18 cellular contexts compared by ENCODE assay signal in genomic region chr14:33569844-33570716, GRCh38.
DNase-seq lines count a peak whose midpoint lies in the region; ATAC-seq and TF ChIP-seq lines count a peak whose summit lies in the region.
"Had no signal": no experiment of that assay in that cellular context is flagged by ENCODE, and none has a peak within 500 bp of the region (broad histone marks: within the 10 kb centered on the region; RNA-seq: fewer than 3 reads in every experiment).

No MANE protein-coding gene starts in this region.

- TF ChIP-seq POLR2A in adrenal gland (IDR thresholded peaks at IDR 0.05) = no peak

- intact Hi-C loops in PC-3 (cut with micrococcal nuclease) = loop anchor here (5.0 kb wide), 1 partner anchor 77 kb away; no protein-coding TSS in a partner anchor
- intact Hi-C loops in adrenal gland (cut with DNase I) = no loop called here
- intact Hi-C loops in ascending aorta (cut with DNase I) = no loop called here

- no peaks in the 10 kb centered on the region for H3K27me3 ChIP-seq in PC-3 (ENCODE audit: low read length)
- H3K27me3 ChIP-seq in adrenal gland = no peaks in the 10 kb centered on the region
- H3K27me3 ChIP-seq in ascending aorta = no peaks in the 10 kb centered on the region
- H3K27me3 ChIP-seq: body of pancreas, gastrocnemius medialis had no signal

- H3K27ac Mint-ChIP-seq in chondrocyte (ENCODE audit: unreplicated experiment) = peak overlapping the region; percentile 43
- H3K27ac Mint-ChIP-seq: activated B cell treated with CpG ODN at 0.5 μM for 24 hours; naive thymus-derived CD4-positive, alpha-beta T cell; progenitor cell of endocrine pancreas; stimulated activated naive CD8-positive, alpha-beta T cell treated with anti-CD3 and anti-CD28 coated beads, Interleukin-15, Interleukin-2, amounts not matched to agents 100 ng/mL and 50 ng/mL, for 24 hours had no signal

- H3K4me2 ChIP-seq in PC-3 (ENCODE audit: low read length) = peak overlapping the region; percentile 47
- H3K4me2 ChIP-seq: A549 had no signal

- BruUV-seq in PC-3 (replicated peaks; lab: Mats Ljungman, UMichigan) = no TSS peak

- TF ChIP-seq CTCF in PC-3 (conservative IDR thresholded peaks at IDR 0.05; ENCODE audit: low read depth, low read length) (no peak), chondrocyte (IDR thresholded peaks at IDR 0.05) (no peak), adrenal gland (IDR thresholded peaks at IDR 0.05) (no peak), ascending aorta (IDR thresholded peaks at IDR 0.05) (no peak)

- no peak overlapping the region for H3K9ac ChIP-seq in PC-3 (ENCODE audit: low read length)

- ATAC-seq in PC-3 (peak; percentile 70), HG03108 (IDR thresholded peaks at IDR 0.05; ENCODE audit: unreplicated experiment) (no peak), HG03457 (IDR thresholded peaks at IDR 0.05; ENCODE audit: unreplicated experiment) (no peak)
- ATAC-seq: A549; body of pancreas; gastrocnemius medialis; naive thymus-derived CD4-positive, alpha-beta T cell had no signal

- H3K27me3 Mint-ChIP-seq in chondrocyte (ENCODE audit: low read depth) = no peaks in the 10 kb centered on the region
- H3K27me3 Mint-ChIP-seq: activated B cell treated with CpG ODN at 0.5 μM for 24 hours; stimulated activated naive CD8-positive, alpha-beta T cell treated with anti-CD3 and anti-CD28 coated beads, Interleukin-15, Interleukin-2, amounts not matched to agents 100 ng/mL and 50 ng/mL, for 24 hours had no signal

- H3F3A ChIP-seq in PC-3 (ENCODE audit: low read length, unreplicated experiment) = no peaks in the 10 kb centered on the region

- DNase-seq in Ammon's horn (ENCODE audit: low spot score) = peak; percentile 27
- DNase-seq in PC-3 = peak; percentile 73
- no peak for DNase-seq in chondrocyte (ENCODE audit: low spot score)
- peak; percentile 74 for DNase-seq in left kidney (ENCODE audit: low read depth, low spot score)
- no peak for DNase-seq in adrenal gland
- DNase-seq in ascending aorta (ENCODE audit: low spot score in 2 of 2) = no peak
- DNase-seq: activated B cell treated with CpG ODN at 0.5 μM for 24 hours; activated gamma-delta T cell treated with Interleukin-2 at 50 U/mL for 16 hours; body of pancreas; effector memory CD4-positive, alpha-beta T cell; gastrocnemius medialis; naive thymus-derived CD4-positive, alpha-beta T cell; stimulated activated CD4-positive, alpha-beta T cell treated with anti-CD3 and anti-CD28 coated beads, Interleukin-15, amount 100 ng/mL, for 24 hours had no signal

- no peak overlapping the region for H2AFZ ChIP-seq in PC-3 (ENCODE audit: low read length)

- POLR2A ChIA-PET in PC-3 (lab: Charles Lee; ENCODE audit: unreplicated experiment) = no interaction called here

- no peaks in the 10 kb centered on the region for H3K36me3 Mint-ChIP-seq in chondrocyte (ENCODE audit: low read depth)
- H3K36me3 Mint-ChIP-seq: naive thymus-derived CD4-positive, alpha-beta T cell had no signal

- H3K4me1 ChIP-seq in PC-3 (ENCODE audit: insufficient read depth, low read length) = peaks cover 48% of the 10 kb centered on the region
- peaks cover 9 to 45% of the 10 kb centered on the region in 2 donors for H3K4me1 ChIP-seq in adrenal gland (replicated peaks in 1 of 2)
- no peaks in the 10 kb centered on the region for H3K4me1 ChIP-seq in ascending aorta
- H3K4me1 ChIP-seq: A549, body of pancreas had no signal

- H3K4me1 Mint-ChIP-seq in chondrocyte (ENCODE audit: low read depth) = peaks cover 51% of the 10 kb centered on the region
- H3K4me1 Mint-ChIP-seq: activated B cell treated with CpG ODN at 0.5 μM for 24 hours; naive thymus-derived CD4-positive, alpha-beta T cell had no signal

- CTCF ChIA-PET in PC-3 (lab: Charles Lee) = no interaction called here

- no peaks in the 10 kb centered on the region for H3K9me3 Mint-ChIP-seq in chondrocyte (ENCODE audit: low read depth)
- H3K9me3 Mint-ChIP-seq: activated B cell treated with CpG ODN at 0.5 μM for 24 hours; stimulated activated naive CD8-positive, alpha-beta T cell treated with anti-CD3 and anti-CD28 coated beads, Interleukin-15, Interleukin-2, amounts not matched to agents 100 ng/mL and 50 ng/mL, for 24 hours had no signal

- H3K9me3 ChIP-seq in PC-3 (ENCODE audit: low read length) = no peaks in the 10 kb centered on the region
- H3K9me3 ChIP-seq in adrenal gland (replicated peaks in 1 of 3) = no peaks in the 10 kb centered on the region
- H3K9me3 ChIP-seq in ascending aorta = no peaks in the 10 kb centered on the region
- H3K9me3 ChIP-seq: A549, body of pancreas, gastrocnemius medialis had no signal

- no peak overlapping the region for H3K4me3 Mint-ChIP-seq in chondrocyte (ENCODE audit: unreplicated experiment)
- H3K4me3 Mint-ChIP-seq: activated B cell treated with CpG ODN at 0.5 μM for 24 hours; naive thymus-derived CD4-positive, alpha-beta T cell; stimulated activated naive CD8-positive, alpha-beta T cell treated with anti-CD3 and anti-CD28 coated beads, Interleukin-15, Interleukin-2, amounts not matched to agents 100 ng/mL and 50 ng/mL, for 24 hours had no signal

- H3K79me2 ChIP-seq in PC-3 (ENCODE audit: low read length) = no peaks in the 10 kb centered on the region

- peak overlapping the region; percentile 30 for H3K27ac ChIP-seq in PC-3 (ENCODE audit: low read length)
- no peak overlapping the region for H3K27ac ChIP-seq in adrenal gland
- no peak overlapping the region for H3K27ac ChIP-seq in ascending aorta
- H3K27ac ChIP-seq: A549, body of pancreas, gastrocnemius medialis had no signal

- no peaks in the 10 kb centered on the region for H4K20me1 ChIP-seq in PC-3 (ENCODE audit: low read length)

- H3K4me3 ChIP-seq in PC-3 (ENCODE audit: low read length) (no peak overlapping the region), adrenal gland (no peak overlapping the region), ascending aorta (no peak overlapping the region)
- H3K4me3 ChIP-seq: A549, body of pancreas, gastrocnemius medialis had no signal

- WGBS in adrenal gland, 4 donors = 59 to 70% (median 64%) methylated on average over 9 of the region's 9 CpGs

- H3K9me2 ChIP-seq in PC-3 (replicated peaks; ENCODE audit: low read length) = no peaks in the 10 kb centered on the region; the same call in 1 of the 2 replicates

- no peaks in the 10 kb centered on the region for H3K36me3 ChIP-seq in PC-3 (ENCODE audit: low read depth, low read length)
- H3K36me3 ChIP-seq in adrenal gland (replicated peaks in 1 of 2) = no peaks in the 10 kb centered on the region
- no peaks in the 10 kb centered on the region for H3K36me3 ChIP-seq in ascending aorta
- H3K36me3 ChIP-seq: gastrocnemius medialis had no signal

Comparison
In these comparisons a context has a peak if more than half of its experiments do, and no peak if none do; other contexts are left out.
1. DNase-seq: peak in Ammon's horn (single experiment), PC-3 (single experiment) and left kidney (single experiment); none in chondrocyte (single experiment), adrenal gland (0 of 7) and ascending aorta (0 of 2).